Comparison of ENCODE assay signal across 1 cellular context in genomic region chr22:46528121-46528610, GRCh38.
TF ChIP-seq lines count a peak whose summit lies in the region.

No MANE protein-coding gene starts in this region.

TF ChIP-seq in HepG2, 621 proteins besides CTCF, POLR2A, EP300 and RAD21 (continued from another document and continues in another):
- TF ChIP-seq DRAP1 (CRISPR knock-in tag; IDR thresholded peaks at IDR 0.05) (no peak), DMTF1 (CRISPR knock-in tag; IDR thresholded peaks at IDR 0.05) (no peak), ZNF550 (CRISPR knock-in tag; IDR thresholded peaks at IDR 0.05; ENCODE audit: borderline replicate concordance) (no peak), ZNF292 (CRISPR knock-in tag; IDR thresholded peaks at IDR 0.05; ENCODE audit: borderline replicate concordance, low read depth) (no peak), ARHGAP35 (CRISPR knock-in tag; IDR thresholded peaks at IDR 0.05; ENCODE audit: borderline replicate concordance) (no peak), ZIK1 (CRISPR knock-in tag; IDR thresholded peaks at IDR 0.05; ENCODE audit: borderline replicate concordance, low read depth) (no peak), HES4 (CRISPR knock-in tag; IDR thresholded peaks at IDR 0.05; ENCODE audit: borderline replicate concordance) (no peak), MAX (IDR thresholded peaks at IDR 0.05) (peak; percentile 10; the same call in 1 of the 2 replicates), HNRNPLL (IDR thresholded peaks at IDR 0.05; ENCODE audit: low read depth, low read length, poor library complexity, severe bottlenecking) (no peak), ZNF281 (CRISPR knock-in tag; IDR thresholded peaks at IDR 0.05; ENCODE audit: borderline replicate concordance) (no peak), GFI1 (CRISPR knock-in tag; IDR thresholded peaks at IDR 0.05; ENCODE audit: borderline replicate concordance) (no peak), SP5 (CRISPR knock-in tag; IDR thresholded peaks at IDR 0.05; ENCODE audit: borderline replicate concordance, low read depth) (peak; percentile 71), ZC3H4 (CRISPR knock-in tag; IDR thresholded peaks at IDR 0.05; ENCODE audit: borderline replicate concordance) (no peak), ZBED4 (CRISPR knock-in tag; IDR thresholded peaks at IDR 0.05; ENCODE audit: borderline replicate concordance) (no peak; the same call in 1 of the 2 replicates), ZNF282 (IDR thresholded peaks at IDR 0.05; ENCODE audit: partially characterized antibody) (no peak), TCF7L2 (IDR thresholded peaks at IDR 0.05; ENCODE audit: low read depth, low read length) (no peak), TBL1XR1 (IDR thresholded peaks at IDR 0.05; ENCODE audit: borderline replicate concordance, low read length, partially characterized antibody) (peak; percentile 60), PAWR (CRISPR knock-in tag; IDR thresholded peaks at IDR 0.05; ENCODE audit: borderline replicate concordance) (no peak), IKZF1 (IDR thresholded peaks at IDR 0.05) (no peak), ZNF619 (CRISPR knock-in tag; IDR thresholded peaks at IDR 0.05) (no peak), ZNF276 (CRISPR knock-in tag; IDR thresholded peaks at IDR 0.05; ENCODE audit: low read depth) (no peak), ZMAT5 (CRISPR knock-in tag; IDR thresholded peaks at IDR 0.05; ENCODE audit: borderline replicate concordance, low read depth) (no peak), NCOA5 (CRISPR knock-in tag; IDR thresholded peaks at IDR 0.05) (no peak), GPBP1L1 (CRISPR knock-in tag; IDR thresholded peaks at IDR 0.05) (no peak), CEBPZ (IDR thresholded peaks at IDR 0.05; ENCODE audit: low read length) (no peak), ETS1 (CRISPR knock-in tag; IDR thresholded peaks at IDR 0.05) (no peak), TIGD3 (CRISPR knock-in tag; IDR thresholded peaks at IDR 0.05; ENCODE audit: borderline replicate concordance) (no peak), U2AF1 (optimal IDR thresholded peaks at IDR 0.05; ENCODE audit: low read depth, low read length) (no peak), CCDC6 (CRISPR knock-in tag; IDR thresholded peaks at IDR 0.05) (no peak), ZSCAN29 (CRISPR knock-in tag; conservative IDR thresholded peaks at IDR 0.05) (peak; percentile 84; the same call in 1 of the 2 replicates), SOX13 (IDR thresholded peaks at IDR 0.05) (peak; percentile 61), SOX13 (CRISPR knock-in tag; conservative IDR thresholded peaks at IDR 0.05 in 1 of 2, IDR thresholded peaks at IDR 0.05 in 1 of 2) (peak in 1 of 2 experiments; percentile 84; a peak in 2 of 4 replicates)
